1 cellular context compared by ENCODE assay signal in genomic region chr2:72084584-72084976, GRCh38.
TF ChIP-seq lines count a peak whose summit lies in the region.

No MANE protein-coding gene starts in this region.

TF ChIP-seq in IMR-90, 13 proteins besides CTCF, POLR2A, EP300 and RAD21 (continued from another document):
- TF ChIP-seq, protein P1, sequence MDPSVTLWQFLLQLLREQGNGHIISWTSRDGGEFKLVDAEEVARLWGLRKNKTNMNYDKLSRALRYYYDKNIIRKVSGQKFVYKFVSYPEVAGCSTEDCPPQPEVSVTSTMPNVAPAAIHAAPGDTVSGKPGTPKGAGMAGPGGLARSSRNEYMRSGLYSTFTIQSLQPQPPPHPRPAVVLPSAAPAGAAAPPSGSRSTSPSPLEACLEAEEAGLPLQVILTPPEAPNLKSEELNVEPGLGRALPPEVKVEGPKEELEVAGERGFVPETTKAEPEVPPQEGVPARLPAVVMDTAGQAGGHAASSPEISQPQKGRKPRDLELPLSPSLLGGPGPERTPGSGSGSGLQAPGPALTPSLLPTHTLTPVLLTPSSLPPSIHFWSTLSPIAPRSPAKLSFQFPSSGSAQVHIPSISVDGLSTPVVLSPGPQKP (IDR thresholded peaks at IDR 0.05; ENCODE audit: borderline replicate concordance, low read depth, low read length) = no peak
- no peak for TF ChIP-seq SMC3 (IDR thresholded peaks at IDR 0.05; ENCODE audit: low read depth, low read length)
- no peak for TF ChIP-seq BHLHE40 (IDR thresholded peaks at IDR 0.05; ENCODE audit: low read depth, low read length)
- TF ChIP-seq FOS (IDR thresholded peaks at IDR 0.05; ENCODE audit: low read depth, low read length) = no peak
- no peak for TF ChIP-seq MAFK (IDR thresholded peaks at IDR 0.05; ENCODE audit: low read depth, low read length)
- no peak for TF ChIP-seq CHD1 (IDR thresholded peaks at IDR 0.05; ENCODE audit: low read depth, low read length)
- TF ChIP-seq RCOR1 (IDR thresholded peaks at IDR 0.05; ENCODE audit: insufficient replicate concordance, low read length) = no peak
- TF ChIP-seq CEBPB (IDR thresholded peaks at IDR 0.05; ENCODE audit: low read depth, low read length) = no peak
- no peak for TF ChIP-seq MAZ (IDR thresholded peaks at IDR 0.05; ENCODE audit: borderline replicate concordance, low read depth, low read length)
- TF ChIP-seq NFE2L2 (IDR thresholded peaks at IDR 0.05; ENCODE audit: low read depth, low read length) = no peak
- TF ChIP-seq RFX5 (IDR thresholded peaks at IDR 0.05; ENCODE audit: low read depth, low read length) = no peak
- TF ChIP-seq MXI1 (IDR thresholded peaks at IDR 0.05; ENCODE audit: borderline replicate concordance, low read depth, low read length) = no peak
